8 cellular contexts compared by ENCODE assay signal in genomic region chr3:57691411-57692133, GRCh38. TPM values are rescaled to one million over a fixed set of nuclear protein-coding genes. Genes with fewer than 3 reads are reported as not detected.
DNase-seq lines count a peak whose midpoint lies in the region; ATAC-seq and TF ChIP-seq lines count a peak whose summit lies in the region.

No MANE protein-coding gene starts in this region.

- TF ChIP-seq CTCF in SK-N-SH (IDR thresholded peaks at IDR 0.05) (no peak), epithelial cell of esophagus (IDR thresholded peaks at IDR 0.05; ENCODE audit: insufficient read depth, low read depth, low read length, missing control alignments) (no peak), osteoblast (IDR thresholded peaks at IDR 0.05; ENCODE audit: extremely low read depth, low read depth, low read length) (no peak)

- POLR2A ChIA-PET in SK-N-SH (lab: Yijun Ruan, JAX): no interaction called here

- peak overlapping the region; percentile 91 for H3K9ac ChIP-seq in GM23248
- H3K9ac ChIP-seq in SK-N-SH: peak overlapping the region; percentile 94

- TF ChIP-seq RAD21 in SK-N-SH (IDR thresholded peaks at IDR 0.05; ENCODE audit: low read length): no peak

- ATAC-seq in GM19351 (IDR thresholded peaks at IDR 0.05; ENCODE audit: unreplicated experiment): no peak

- peak overlapping the region; percentile 85 for H2AFZ ChIP-seq in GM23248
- H2AFZ ChIP-seq in SK-N-SH (ENCODE audit: low read depth): no peak overlapping the region
- H2AFZ ChIP-seq in osteoblast (ENCODE audit: low read length): peak overlapping the region; percentile 21

- no peaks in the 10 kb centered on the region for H3K9me3 ChIP-seq in GM23248 (ENCODE audit: low read depth)
- H3K9me3 ChIP-seq in SK-N-SH: no peaks in the 10 kb centered on the region
- no peaks in the 10 kb centered on the region for H3K9me3 ChIP-seq in osteoblast (ENCODE audit: low read depth, low read length)

- TF ChIP-seq EP300 in SK-N-SH (IDR thresholded peaks at IDR 0.05; ENCODE audit: borderline replicate concordance in 1 of 2, low read depth in 1 of 2, low read length in 1 of 2): no peak

- peak overlapping the region; percentile 77 for H3K4me3 ChIP-seq in GM23248
- peak overlapping the region; percentile 67 to 77 for H3K4me3 ChIP-seq in SK-N-SH (ENCODE audit: low read depth in 2 of 2, low read length in 1 of 2)
- peak overlapping the region; percentile 65 for H3K4me3 ChIP-seq in epithelial cell of esophagus (ENCODE audit: low read length)
- H3K4me3 ChIP-seq in osteoblast (ENCODE audit: insufficient read depth, low read length): peak overlapping the region; percentile 85

- H4K20me1 ChIP-seq in GM23248 (ENCODE audit: insufficient read depth) (0 out of 2 replicates have a peak, but pooled peaks cover 6% of the 10 kb centered on the region), SK-N-SH (ENCODE audit: insufficient read depth) (peaks cover 50% of the 10 kb centered on the region), osteoblast (ENCODE audit: insufficient read depth, low read length) (peaks cover 28% of the 10 kb centered on the region)

- CTCF ChIA-PET in SK-N-SH (lab: Yijun Ruan, JAX): no interaction called here

- in situ Hi-C loops in GM23248 (cut with MboI): no loop called here

- H3K4me1 ChIP-seq in GM23248 (ENCODE audit: insufficient read depth) (peaks cover 13% of the 10 kb centered on the region), SK-N-SH (ENCODE audit: control insufficient read depth in 1 of 2, insufficient read depth in 2 of 2, low read depth in 1 of 2, low read length in 1 of 2) (no peaks in the 10 kb centered on the region; a peak in 1 of 4 replicates), osteoblast (ENCODE audit: insufficient read depth, low read length) (peaks cover 5% of the 10 kb centered on the region)

- H3K27me3 ChIP-seq in GM23248 (replicated peaks; ENCODE audit: insufficient read depth) (no peaks in the 10 kb centered on the region), SK-N-SH (ENCODE audit: insufficient read depth) (no peaks in the 10 kb centered on the region), osteoblast (ENCODE audit: insufficient read depth, low read length) (no peaks in the 10 kb centered on the region)

- H3F3A ChIP-seq in GM23248 (ENCODE audit: insufficient read depth) (peaks cover 7% of the 10 kb centered on the region; the same call in 1 of the 2 replicates), SK-N-SH (replicated peaks; ENCODE audit: insufficient read depth) (peaks cover 14% of the 10 kb centered on the region)

- peaks cover 55% of the 10 kb centered on the region for H3K79me2 ChIP-seq in GM23248 (ENCODE audit: insufficient read depth)
- H3K79me2 ChIP-seq in SK-N-SH (ENCODE audit: insufficient read depth): peaks cover 58% of the 10 kb centered on the region
- peaks cover 58% of the 10 kb centered on the region for H3K79me2 ChIP-seq in osteoblast (ENCODE audit: insufficient read depth, low read length)

- no peaks in the 10 kb centered on the region for H3K9me2 ChIP-seq in GM23248 (ENCODE audit: insufficient read depth)
- no peaks in the 10 kb centered on the region for H3K9me2 ChIP-seq in SK-N-SH

- DNase-seq in GM23248 (peak; percentile 51), SK-N-SH (no peak), epithelial cell of esophagus (ENCODE audit: low read depth) (no peak), osteoblast (ENCODE audit: insufficient read length, low spot score, missing footprints) (no peak), SW 1271 (lab: John Stamatoyannopoulos, UW) (no peak), COLO668 (lab: John Stamatoyannopoulos, UW; ENCODE audit: unreplicated experiment) (no peak), NCI-H345 treated with DMSO at 0.1 percent for 48 hours (lab: John Stamatoyannopoulos, UW; ENCODE audit: unreplicated experiment) (no peak)

- 2% methylated on average over 19 of the region's 19 CpGs for WGBS in GM23248 (ENCODE audit: low coverage in 1 of 2, low lambda C conversion rate in 2 of 2, missing lambda C conversion rate in 2 of 2), 2 experiments
- 26% methylated on average over 19 of the region's 19 CpGs for WGBS in SK-N-SH (ENCODE audit: low lambda C conversion rate)

- H3K4me2 ChIP-seq in GM23248 (ENCODE audit: unreplicated experiment) (peak overlapping the region; percentile 100), SK-N-SH (peak overlapping the region; percentile 90), osteoblast (ENCODE audit: insufficient read depth, low read length) (peak overlapping the region; percentile 95)

- H3K36me3 ChIP-seq in GM23248 (ENCODE audit: low read depth): no peaks in the 10 kb centered on the region
- no peaks in the 10 kb centered on the region for H3K36me3 ChIP-seq in SK-N-SH (replicated peaks in 1 of 2; ENCODE audit: control insufficient read depth in 1 of 2, insufficient read depth in 2 of 2, low read length in 1 of 2)
- no peaks in the 10 kb centered on the region for H3K36me3 ChIP-seq in osteoblast (ENCODE audit: insufficient read depth, low read length)

- peak overlapping the region; percentile 89 for H3K27ac ChIP-seq in GM23248
- peak overlapping the region in 1 of 2 experiments; percentile 93; a peak in 2 of 4 replicates for H3K27ac ChIP-seq in SK-N-SH (ENCODE audit: low read depth in 2 of 2, low read length in 1 of 2)
- H3K27ac ChIP-seq in osteoblast (ENCODE audit: low read depth, low read length): peak overlapping the region; percentile 72

TF ChIP-seq in SK-N-SH, 30 proteins besides CTCF, POLR2A, EP300 and RAD21 (continues in another document):
- TF ChIP-seq, protein P1, sequence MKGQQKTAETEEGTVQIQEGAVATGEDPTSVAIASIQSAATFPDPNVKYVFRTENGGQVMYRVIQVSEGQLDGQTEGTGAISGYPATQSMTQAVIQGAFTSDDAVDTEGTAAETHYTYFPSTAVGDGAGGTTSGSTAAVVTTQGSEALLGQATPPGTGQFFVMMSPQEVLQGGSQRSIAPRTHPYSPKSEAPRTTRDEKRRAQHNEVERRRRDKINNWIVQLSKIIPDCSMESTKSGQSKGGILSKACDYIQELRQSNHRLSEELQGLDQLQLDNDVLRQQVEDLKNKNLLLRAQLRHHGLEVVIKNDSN (IDR thresholded peaks at IDR 0.05; ENCODE audit: borderline replicate concordance, low read depth): no peak
- TF ChIP-seq MEF2A (IDR thresholded peaks at IDR 0.05; ENCODE audit: borderline replicate concordance, low read depth) (no peak), CHD2 (IDR thresholded peaks at IDR 0.05; ENCODE audit: low read length, partially characterized antibody) (no peak), USF2 (IDR thresholded peaks at IDR 0.05; ENCODE audit: borderline replicate concordance, low read depth, low read length) (no peak), GATA2 (CRISPR knock-in tag; IDR thresholded peaks at IDR 0.05) (no peak), FOXM1 (IDR thresholded peaks at IDR 0.05; ENCODE audit: low read depth) (no peak), MXI1 (IDR thresholded peaks at IDR 0.05; ENCODE audit: low read depth, low read length) (no peak), TEAD4 (IDR thresholded peaks at IDR 0.05; ENCODE audit: borderline replicate concordance, insufficient read depth) (no peak), PBX3 (IDR thresholded peaks at IDR 0.05) (no peak), RCOR1 (IDR thresholded peaks at IDR 0.05; ENCODE audit: low read length) (no peak), RXRA (IDR thresholded peaks at IDR 0.05; ENCODE audit: borderline replicate concordance, low read depth) (no peak)
- TF ChIP-seq, protein P2, sequence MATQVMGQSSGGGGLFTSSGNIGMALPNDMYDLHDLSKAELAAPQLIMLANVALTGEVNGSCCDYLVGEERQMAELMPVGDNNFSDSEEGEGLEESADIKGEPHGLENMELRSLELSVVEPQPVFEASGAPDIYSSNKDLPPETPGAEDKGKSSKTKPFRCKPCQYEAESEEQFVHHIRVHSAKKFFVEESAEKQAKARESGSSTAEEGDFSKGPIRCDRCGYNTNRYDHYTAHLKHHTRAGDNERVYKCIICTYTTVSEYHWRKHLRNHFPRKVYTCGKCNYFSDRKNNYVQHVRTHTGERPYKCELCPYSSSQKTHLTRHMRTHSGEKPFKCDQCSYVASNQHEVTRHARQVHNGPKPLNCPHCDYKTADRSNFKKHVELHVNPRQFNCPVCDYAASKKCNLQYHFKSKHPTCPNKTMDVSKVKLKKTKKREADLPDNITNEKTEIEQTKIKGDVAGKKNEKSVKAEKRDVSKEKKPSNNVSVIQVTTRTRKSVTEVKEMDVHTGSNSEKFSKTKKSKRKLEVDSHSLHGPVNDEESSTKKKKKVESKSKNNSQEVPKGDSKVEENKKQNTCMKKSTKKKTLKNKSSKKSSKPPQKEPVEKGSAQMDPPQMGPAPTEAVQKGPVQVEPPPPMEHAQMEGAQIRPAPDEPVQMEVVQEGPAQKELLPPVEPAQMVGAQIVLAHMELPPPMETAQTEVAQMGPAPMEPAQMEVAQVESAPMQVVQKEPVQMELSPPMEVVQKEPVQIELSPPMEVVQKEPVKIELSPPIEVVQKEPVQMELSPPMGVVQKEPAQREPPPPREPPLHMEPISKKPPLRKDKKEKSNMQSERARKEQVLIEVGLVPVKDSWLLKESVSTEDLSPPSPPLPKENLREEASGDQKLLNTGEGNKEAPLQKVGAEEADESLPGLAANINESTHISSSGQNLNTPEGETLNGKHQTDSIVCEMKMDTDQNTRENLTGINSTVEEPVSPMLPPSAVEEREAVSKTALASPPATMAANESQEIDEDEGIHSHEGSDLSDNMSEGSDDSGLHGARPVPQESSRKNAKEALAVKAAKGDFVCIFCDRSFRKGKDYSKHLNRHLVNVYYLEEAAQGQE (IDR thresholded peaks at IDR 0.05; ENCODE audit: low read depth, low read length): no peak

RNA-seq across cellular contexts. Expression of gene DENND6A, which starts 1.3 kb away (rescaled TPM):
- 14.5 and 28.0 TPM in 2 replicates for total RNA-seq in GM23248 (2014; rRNA removed; shearing (Covaris generic))
- 9.6 and 10.2 TPM in 2 replicates for polyA plus RNA-seq in GM23248 (2016; fragmentation: Nextera tagmentation; extraction: Ambion mirVana)
- polyA plus RNA-seq in SK-N-SH (2012; rRNA removed): 5.8 and 9.7 TPM in 2 replicates
- polyA plus RNA-seq in SK-N-SH (2012; cell fraction: cytosol; rRNA removed): 6.4 and 6.6 TPM in 2 replicates
- 3.9 and 9.9 TPM in 2 replicates for polyA plus RNA-seq in SK-N-SH (2012; cell fraction: nucleus; rRNA removed)
- total RNA-seq in osteoblast: 25.3 and 27.1 TPM in 2 replicates
